ENCODE assay signal across 21 cellular contexts in genomic region chr7:128959296-128959695, GRCh38. TPM values are rescaled to one million over a fixed set of nuclear protein-coding genes. Genes with fewer than 3 reads are reported as not detected.
A peak's percentile ranks its signal among the peaks of the same experiment; 100 is the strongest.
DNase-seq lines count a peak whose midpoint lies in the region; ATAC-seq and TF ChIP-seq lines count a peak whose summit lies in the region.
"Had no signal": no experiment of that assay in that cellular context is flagged by ENCODE, and none has a peak within 500 bp of the region (broad histone marks: within the 10 kb centered on the region; RNA-seq: fewer than 3 reads in every experiment).

No MANE protein-coding gene starts in this region.

- ATAC-seq in activated T-helper 17 cell treated with anti-CD3 and anti-CD28 coated beads, Interleukin-2, amount 50 U/mL, for 72 hours (replicated peaks), result peak; percentile 42
- no peak for ATAC-seq in stimulated activated naive B cell treated with anti-CD40 and anti-IgM and Interleukin-4, amounts not matched to agents 10 μg/mL and 1 μg/mL and 100 μg/mL, for 72 hours (replicated peaks)
- ATAC-seq in HG03520 (IDR thresholded peaks at IDR 0.05; ENCODE audit: unreplicated experiment), result no peak
- ATAC-seq: GM23338, Panc1 had no signal

- H2AFZ ChIP-seq in mammary epithelial cell (ENCODE audit: low read depth, low read length), result no peak overlapping the region
- H2AFZ ChIP-seq: GM23338 had no signal

- H3K27ac Mint-ChIP-seq in activated CD4-positive, alpha-beta memory T cell treated with anti-CD3 and anti-CD28 coated beads for 36 hours, result peak overlapping the region; percentile 19
- no peak overlapping the region for H3K27ac Mint-ChIP-seq in activated CD4-positive, alpha-beta memory T cell treated with anti-CD3 and anti-CD28 coated beads, Interleukin-2, amount 10 ng/mL, durations not matched to agents 7 days and 5 days
- H3K27ac Mint-ChIP-seq in MCF 10A (ENCODE audit: low read depth, unreplicated experiment), result peak overlapping the region; percentile 7
- peak overlapping the region; percentile 56 for H3K27ac Mint-ChIP-seq in activated T-helper 17 cell treated with anti-CD3 and anti-CD28 coated beads, Interleukin-2, amount 50 U/mL, for 72 hours
- H3K27ac Mint-ChIP-seq in stimulated activated naive B cell treated with anti-CD40 and anti-IgM and Interleukin-4, amounts not matched to agents 10 μg/mL and 1 μg/mL and 100 μg/mL, for 72 hours, result peak overlapping the region; percentile 65
- H3K27ac Mint-ChIP-seq: GM23338 had no signal

- 97% methylated on average over 4 of the region's 4 CpGs for WGBS in mammary epithelial cell (ENCODE audit: low coverage, missing lambda C conversion rate)

- BruUV-seq in MCF 10A (replicated peaks; lab: Mats Ljungman, UMichigan) (no TSS peak), mammary epithelial cell (replicated peaks; lab: Mats Ljungman, UMichigan) (no TSS peak)

- H3K27me3 ChIP-seq in mammary epithelial cell (ENCODE audit: insufficient read depth, low read length), result no peaks in the 10 kb centered on the region

- H3K4me3 Mint-ChIP-seq in activated CD4-positive, alpha-beta memory T cell treated with anti-CD3 and anti-CD28 coated beads for 36 hours, result no peak overlapping the region
- no peak overlapping the region for H3K4me3 Mint-ChIP-seq in activated CD4-positive, alpha-beta memory T cell treated with anti-CD3 and anti-CD28 coated beads, Interleukin-2, amount 10 ng/mL, durations not matched to agents 7 days and 5 days
- no peak overlapping the region for H3K4me3 Mint-ChIP-seq in MCF 10A (ENCODE audit: unreplicated experiment)
- H3K4me3 Mint-ChIP-seq in activated T-helper 17 cell treated with anti-CD3 and anti-CD28 coated beads, Interleukin-2, amount 50 U/mL, for 72 hours, result peak overlapping the region; percentile 4
- H3K4me3 Mint-ChIP-seq in stimulated activated naive B cell treated with anti-CD40 and anti-IgM and Interleukin-4, amounts not matched to agents 10 μg/mL and 1 μg/mL and 100 μg/mL, for 72 hours, result no peak overlapping the region
- H3K4me3 Mint-ChIP-seq: CD14-positive monocyte, GM23338 had no signal

- no peaks in the 10 kb centered on the region for H3K27me3 Mint-ChIP-seq in activated CD4-positive, alpha-beta memory T cell treated with anti-CD3 and anti-CD28 coated beads for 36 hours
- H3K27me3 Mint-ChIP-seq in activated CD4-positive, alpha-beta memory T cell treated with anti-CD3 and anti-CD28 coated beads, Interleukin-2, amount 10 ng/mL, durations not matched to agents 7 days and 5 days, result no peaks in the 10 kb centered on the region
- H3K27me3 Mint-ChIP-seq in MCF 10A (ENCODE audit: insufficient read depth, unreplicated experiment), result no peaks in the 10 kb centered on the region
- no peaks in the 10 kb centered on the region for H3K27me3 Mint-ChIP-seq in activated T-helper 17 cell treated with anti-CD3 and anti-CD28 coated beads, Interleukin-2, amount 50 U/mL, for 72 hours
- no peaks in the 10 kb centered on the region for H3K27me3 Mint-ChIP-seq in stimulated activated naive B cell treated with anti-CD40 and anti-IgM and Interleukin-4, amounts not matched to agents 10 μg/mL and 1 μg/mL and 100 μg/mL, for 72 hours

- peak; percentile 55 for DNase-seq in activated CD4-positive, alpha-beta memory T cell treated with anti-CD3 and anti-CD28 coated beads for 36 hours
- DNase-seq in activated CD4-positive, alpha-beta memory T cell treated with anti-CD3 and anti-CD28 coated beads, Interleukin-2, amount 10 ng/mL, durations not matched to agents 7 days and 5 days, result no peak
- DNase-seq in MCF 10A (ENCODE audit: unreplicated experiment) (no peak), mammary epithelial cell (no peak), NCI-H1092 treated with DMSO at 0.1 percent for 48 hours (lab: John Stamatoyannopoulos, UW) (no peak)
- no peak for DNase-seq in stimulated activated naive B cell treated with anti-CD40 and anti-IgM and Interleukin-4, amounts not matched to agents 10 μg/mL and 1 μg/mL and 100 μg/mL, for 72 hours
- DNase-seq: EL, GF-D8, Kasumi-1, NCI-H1092, NCI-H1436 treated with DMSO at 0.1 percent for 48 hours, NCI-H1930, NCI-H69, SIG-M5 had no signal

- CTCF ChIA-PET in activated CD4-positive, alpha-beta memory T cell treated with anti-CD3 and anti-CD28 coated beads for 36 hours (lab: Charles Lee), result interaction anchor here (0.5 to 1.4 kb wide), 3 partner anchors 12 to 133 kb away, joined by 3 to 4 read pairs (median 4); no protein-coding TSS in a partner anchor
- CTCF ChIA-PET in activated CD4-positive, alpha-beta memory T cell treated with anti-CD3 and anti-CD28 coated beads, Interleukin-2, amount 10 ng/mL, durations not matched to agents 7 days and 5 days (lab: Charles Lee), result interaction anchor here (1.2 kb wide), 1 partner anchor 132 kb away, joined by 3 read pairs; no protein-coding TSS in a partner anchor
- CTCF ChIA-PET in MCF 10A (lab: Yijun Ruan, JAX) (interaction anchor here (0.7 to 1.8 kb wide), 2 partner anchors 76 to 132 kb away, joined by 3 to 4 read pairs; no protein-coding TSS in a partner anchor), mammary epithelial cell (lab: Charles Lee; ENCODE audit: low non-redundant PET) (no interaction called here)

- no peaks in the 10 kb centered on the region for H3K9me3 Mint-ChIP-seq in activated CD4-positive, alpha-beta memory T cell treated with anti-CD3 and anti-CD28 coated beads for 36 hours
- no peaks in the 10 kb centered on the region for H3K9me3 Mint-ChIP-seq in activated CD4-positive, alpha-beta memory T cell treated with anti-CD3 and anti-CD28 coated beads, Interleukin-2, amount 10 ng/mL, durations not matched to agents 7 days and 5 days
- H3K9me3 Mint-ChIP-seq in MCF 10A (ENCODE audit: unreplicated experiment), result no peaks in the 10 kb centered on the region
- H3K9me3 Mint-ChIP-seq in activated T-helper 17 cell treated with anti-CD3 and anti-CD28 coated beads, Interleukin-2, amount 50 U/mL, for 72 hours, result peaks cover 3% of the 10 kb centered on the region
- H3K9me3 Mint-ChIP-seq in stimulated activated naive B cell treated with anti-CD40 and anti-IgM and Interleukin-4, amounts not matched to agents 10 μg/mL and 1 μg/mL and 100 μg/mL, for 72 hours, result peaks cover 0 to 2% of the 10 kb centered on the region in 2 donors
- H3K9me3 Mint-ChIP-seq: CD14-positive monocyte, GM23338 had no signal

- TF ChIP-seq CTCF in MCF 10A (IDR thresholded peaks at IDR 0.05; ENCODE audit: unreplicated experiment), result no peak
- no peak for TF ChIP-seq CTCF in mammary epithelial cell (conservative IDR thresholded peaks at IDR 0.05 in 1 of 2, IDR thresholded peaks at IDR 0.05 in 1 of 2; ENCODE audit: extremely low read depth in 1 of 2, insufficient read depth in 1 of 2, low read depth in 1 of 2, low read length in 2 of 2)

- no peaks in the 10 kb centered on the region for H4K20me1 ChIP-seq in mammary epithelial cell (ENCODE audit: insufficient read depth, low read length)

- dilution Hi-C loops in mammary epithelial cell (cut with HindIII; ENCODE audit: low sequenced_read_pairs), result no loop called here

- H3K36me3 Mint-ChIP-seq in activated CD4-positive, alpha-beta memory T cell treated with anti-CD3 and anti-CD28 coated beads for 36 hours, result peaks cover 39% of the 10 kb centered on the region
- H3K36me3 Mint-ChIP-seq in activated CD4-positive, alpha-beta memory T cell treated with anti-CD3 and anti-CD28 coated beads, Interleukin-2, amount 10 ng/mL, durations not matched to agents 7 days and 5 days (ENCODE audit: low read depth), result peaks cover 66% of the 10 kb centered on the region
- H3K36me3 Mint-ChIP-seq in MCF 10A (ENCODE audit: insufficient read depth, unreplicated experiment), result peaks cover 80% of the 10 kb centered on the region
- H3K36me3 Mint-ChIP-seq in activated T-helper 17 cell treated with anti-CD3 and anti-CD28 coated beads, Interleukin-2, amount 50 U/mL, for 72 hours (ENCODE audit: low read depth), result peaks cover 94% of the 10 kb centered on the region
- H3K36me3 Mint-ChIP-seq in stimulated activated naive B cell treated with anti-CD40 and anti-IgM and Interleukin-4, amounts not matched to agents 10 μg/mL and 1 μg/mL and 100 μg/mL, for 72 hours, result peaks cover 53 to 68% of the 10 kb centered on the region in 2 donors

- no peak overlapping the region for H3K4me2 ChIP-seq in mammary epithelial cell (ENCODE audit: insufficient read depth, low read depth, low read length)
- H3K4me2 ChIP-seq: GM23338 had no signal

- no peak overlapping the region for H3K4me3 ChIP-seq in mammary epithelial cell (replicated peaks in 1 of 3; ENCODE audit: insufficient read depth in 1 of 3, low read depth in 2 of 3, low read length in 3 of 3)
- H3K4me3 ChIP-seq: GM23338, HAP-1 had no signal

- no peaks in the 10 kb centered on the region for H3K9me3 ChIP-seq in mammary epithelial cell (replicated peaks; ENCODE audit: insufficient read depth, low read length)
- H3K9me3 ChIP-seq: HAP-1 had no signal

- H3K4me1 Mint-ChIP-seq in activated CD4-positive, alpha-beta memory T cell treated with anti-CD3 and anti-CD28 coated beads for 36 hours (ENCODE audit: low read depth), result peaks cover 39% of the 10 kb centered on the region
- peaks cover 16% of the 10 kb centered on the region for H3K4me1 Mint-ChIP-seq in activated CD4-positive, alpha-beta memory T cell treated with anti-CD3 and anti-CD28 coated beads, Interleukin-2, amount 10 ng/mL, durations not matched to agents 7 days and 5 days
- H3K4me1 Mint-ChIP-seq in MCF 10A (ENCODE audit: insufficient read depth, unreplicated experiment), result peaks cover 24% of the 10 kb centered on the region
- H3K4me1 Mint-ChIP-seq in activated T-helper 17 cell treated with anti-CD3 and anti-CD28 coated beads, Interleukin-2, amount 50 U/mL, for 72 hours, result peaks cover 30% of the 10 kb centered on the region
- H3K4me1 Mint-ChIP-seq in stimulated activated naive B cell treated with anti-CD40 and anti-IgM and Interleukin-4, amounts not matched to agents 10 μg/mL and 1 μg/mL and 100 μg/mL, for 72 hours, result peaks cover 27 to 64% of the 10 kb centered on the region in 2 donors

- in situ Hi-C loops in mammary epithelial cell (cut with MboI; ENCODE audit: low sequenced_read_pairs in 2 of 2), result no loop called here

- peaks cover 17% of the 10 kb centered on the region for H3K36me3 ChIP-seq in mammary epithelial cell (ENCODE audit: insufficient read depth, low read length)

- no peak overlapping the region for H3K27ac ChIP-seq in mammary epithelial cell (ENCODE audit: insufficient read depth, low read depth, low read length)

- intact Hi-C loops in activated CD4-positive, alpha-beta memory T cell treated with anti-CD3 and anti-CD28 coated beads for 36 hours (cut with micrococcal nuclease), result no loop called here
- intact Hi-C loops in MCF 10A (cut with micrococcal nuclease), result no loop called here
- intact Hi-C loops in mammary epithelial cell (cut with micrococcal nuclease), result no loop called here

- peaks cover 4% of the 10 kb centered on the region for H3K79me2 ChIP-seq in mammary epithelial cell (ENCODE audit: insufficient read depth, low read length)

- H3K9ac ChIP-seq in mammary epithelial cell (ENCODE audit: insufficient read depth, low read length), result no peak overlapping the region

- POLR2A ChIA-PET in activated CD4-positive, alpha-beta memory T cell treated with anti-CD3 and anti-CD28 coated beads for 36 hours (lab: Charles Lee), result interaction anchor here (1.3 kb wide), 1 partner anchor 19 kb away, joined by 3 read pairs; no protein-coding TSS in a partner anchor
- POLR2A ChIA-PET in activated CD4-positive, alpha-beta memory T cell treated with anti-CD3 and anti-CD28 coated beads, Interleukin-2, amount 10 ng/mL, durations not matched to agents 7 days and 5 days (lab: Charles Lee), result no interaction called here
- POLR2A ChIA-PET in MCF 10A (lab: Yijun Ruan, JAX), result interaction anchor here (1.1 kb wide), 1 partner anchor 10 kb away, joined by 5 read pairs; no protein-coding TSS in a partner anchor

- H3K4me1 ChIP-seq in mammary epithelial cell (ENCODE audit: insufficient read depth, low read length), result peaks cover 30% of the 10 kb centered on the region

RNA-seq across cellular contexts. Expression of gene IRF5, which starts 21.6 kb away (rescaled TPM):
- total RNA-seq in activated CD4-positive, alpha-beta memory T cell treated with anti-CD3 and anti-CD28 coated beads for 36 hours, result 10 to 100 TPM; 21.7 to 22.9 TPM
- total RNA-seq in activated CD4-positive, alpha-beta memory T cell treated with anti-CD3 and anti-CD28 coated beads, Interleukin-2, amount 10 ng/mL, durations not matched to agents 7 days and 5 days, result 10 to 100 TPM; 25.5 to 28.6 TPM
- total RNA-seq in MCF 10A (2022), result 7.5 and 10.1 TPM in 2 replicates
- total RNA-seq in mammary epithelial cell, result 10 to 100 TPM; 10.9 to 12.7 TPM
- polyA plus RNA-seq in mammary epithelial cell, result 2.8 TPM
- polyA minus RNA-seq in mammary epithelial cell, result 4.5 TPM
- total RNA-seq in activated T-helper 17 cell treated with anti-CD3 and anti-CD28 coated beads, Interleukin-2, amount 50 U/mL, for 72 hours, result 10 to 100 TPM; 22.5 to 25.4 TPM

RNA-seq across cellular contexts. Expression of gene KCP, which starts 48.8 kb away (rescaled TPM):
- under 1 TPM; 0.05 to 0.12 TPM for total RNA-seq in activated CD4-positive, alpha-beta memory T cell treated with anti-CD3 and anti-CD28 coated beads for 36 hours
- under 1 TPM; 0.20 to 0.33 TPM for total RNA-seq in activated CD4-positive, alpha-beta memory T cell treated with anti-CD3 and anti-CD28 coated beads, Interleukin-2, amount 10 ng/mL, durations not matched to agents 7 days and 5 days
- total RNA-seq in MCF 10A (2022), result 0.42 and 0.68 TPM in 2 replicates
- under 1 TPM in 1 of 2 donors, not detected in 1; 0.50 TPM for total RNA-seq in mammary epithelial cell
- polyA plus RNA-seq in mammary epithelial cell, result 0.20 TPM
- polyA minus RNA-seq in mammary epithelial cell, result not detected
- 1 to 10 TPM in 1 of 2 donors, under 1 TPM in 1; 0.09 to 1.0 TPM for total RNA-seq in activated T-helper 17 cell treated with anti-CD3 and anti-CD28 coated beads, Interleukin-2, amount 50 U/mL, for 72 hours
- total RNA-seq: NCI-H460 had no signal
